ENCODE assay signal across 1 cellular context in the genomic region with DNA sequence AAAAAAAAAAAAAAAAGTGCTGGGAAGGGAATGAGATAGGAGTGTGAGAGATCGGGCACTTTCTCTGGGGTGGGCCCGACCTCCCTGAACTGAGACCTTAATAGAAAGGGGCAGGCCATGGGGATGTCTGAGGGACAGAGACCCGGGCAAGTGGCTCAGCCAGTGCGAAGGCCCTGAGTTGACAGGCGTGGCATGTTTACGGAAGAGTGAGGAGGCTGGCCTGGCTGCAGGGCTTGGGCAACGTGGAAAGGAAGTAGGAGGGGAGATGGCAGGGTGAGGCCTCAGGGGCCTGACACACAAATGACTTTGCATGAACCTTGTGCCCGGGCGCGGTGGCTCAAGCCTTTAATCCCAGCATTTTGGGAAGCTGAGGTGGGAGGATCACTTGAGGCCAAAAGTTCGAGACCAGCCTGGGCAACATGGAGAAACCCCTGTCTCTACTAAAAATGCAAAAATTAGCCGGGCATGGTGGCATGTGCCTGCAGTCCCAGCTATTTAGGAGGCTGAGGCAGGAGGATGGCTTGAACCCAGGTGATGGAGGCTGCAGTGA.
TF ChIP-seq lines count a peak whose summit lies in the region.

No MANE protein-coding gene starts in this region.

TF ChIP-seq in HepG2, 621 proteins besides CTCF, POLR2A, EP300 and RAD21 (continued from another document and continues in another):
- TF ChIP-seq, protein P1, sequence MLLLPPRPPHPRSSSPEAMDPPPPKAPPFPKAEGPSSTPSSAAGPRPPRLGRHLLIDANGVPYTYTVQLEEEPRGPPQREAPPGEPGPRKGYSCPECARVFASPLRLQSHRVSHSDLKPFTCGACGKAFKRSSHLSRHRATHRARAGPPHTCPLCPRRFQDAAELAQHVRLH (CRISPR knock-in tag; IDR thresholded peaks at IDR 0.05; ENCODE audit: borderline replicate concordance, low read depth) = peak; percentile 83; the same call in 1 of the 2 replicates
- TF ChIP-seq NFE2 (CRISPR knock-in tag; IDR thresholded peaks at IDR 0.05) = peak; percentile 22; the same call in 1 of the 2 replicates
- TF ChIP-seq ZNF296 (CRISPR knock-in tag; conservative IDR thresholded peaks at IDR 0.05) = no peak
- no peak for TF ChIP-seq TRIM24 (CRISPR knock-in tag; IDR thresholded peaks at IDR 0.05)
- TF ChIP-seq MAFK (conservative IDR thresholded peaks at IDR 0.05 in 1 of 2, IDR thresholded peaks at IDR 0.05 in 1 of 2; ENCODE audit: low read length in 2 of 2) = no peak
- no peak for TF ChIP-seq ZNF598 (CRISPR knock-in tag; IDR thresholded peaks at IDR 0.05; ENCODE audit: borderline replicate concordance)
- no peak for TF ChIP-seq REXO4 (CRISPR knock-in tag; IDR thresholded peaks at IDR 0.05; ENCODE audit: borderline replicate concordance)
- TF ChIP-seq PLRG1 (conservative IDR thresholded peaks at IDR 0.05) = no peak
- no peak for TF ChIP-seq KLF15 (CRISPR knock-in tag; IDR thresholded peaks at IDR 0.05; ENCODE audit: borderline replicate concordance)
- no peak for TF ChIP-seq TEAD2 (CRISPR knock-in tag; IDR thresholded peaks at IDR 0.05)
- TF ChIP-seq, protein P2, sequence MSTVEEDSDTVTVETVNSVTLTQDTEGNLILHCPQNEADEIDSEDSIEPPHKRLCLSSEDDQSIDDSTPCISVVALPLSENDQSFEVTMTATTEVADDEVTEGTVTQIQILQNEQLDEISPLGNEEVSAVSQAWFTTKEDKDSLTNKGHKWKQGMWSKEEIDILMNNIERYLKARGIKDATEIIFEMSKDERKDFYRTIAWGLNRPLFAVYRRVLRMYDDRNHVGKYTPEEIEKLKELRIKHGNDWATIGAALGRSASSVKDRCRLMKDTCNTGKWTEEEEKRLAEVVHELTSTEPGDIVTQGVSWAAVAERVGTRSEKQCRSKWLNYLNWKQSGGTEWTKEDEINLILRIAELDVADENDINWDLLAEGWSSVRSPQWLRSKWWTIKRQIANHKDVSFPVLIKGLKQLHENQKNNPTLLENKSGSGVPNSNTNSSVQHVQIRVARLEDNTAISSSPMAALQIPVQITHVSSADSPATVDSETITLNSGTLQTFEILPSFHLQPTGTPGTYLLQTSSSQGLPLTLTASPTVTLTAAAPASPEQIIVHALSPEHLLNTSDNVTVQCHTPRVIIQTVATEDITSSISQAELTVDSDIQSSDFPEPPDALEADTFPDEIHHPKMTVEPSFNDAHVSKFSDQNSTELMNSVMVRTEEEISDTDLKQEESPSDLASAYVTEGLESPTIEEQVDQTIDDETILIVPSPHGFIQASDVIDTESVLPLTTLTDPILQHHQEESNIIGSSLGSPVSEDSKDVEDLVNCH (CRISPR knock-in tag; IDR thresholded peaks at IDR 0.05) = no peak
- peak; percentile 79 for TF ChIP-seq KDM1A (CRISPR knock-in tag; IDR thresholded peaks at IDR 0.05)
- TF ChIP-seq, protein P3, sequence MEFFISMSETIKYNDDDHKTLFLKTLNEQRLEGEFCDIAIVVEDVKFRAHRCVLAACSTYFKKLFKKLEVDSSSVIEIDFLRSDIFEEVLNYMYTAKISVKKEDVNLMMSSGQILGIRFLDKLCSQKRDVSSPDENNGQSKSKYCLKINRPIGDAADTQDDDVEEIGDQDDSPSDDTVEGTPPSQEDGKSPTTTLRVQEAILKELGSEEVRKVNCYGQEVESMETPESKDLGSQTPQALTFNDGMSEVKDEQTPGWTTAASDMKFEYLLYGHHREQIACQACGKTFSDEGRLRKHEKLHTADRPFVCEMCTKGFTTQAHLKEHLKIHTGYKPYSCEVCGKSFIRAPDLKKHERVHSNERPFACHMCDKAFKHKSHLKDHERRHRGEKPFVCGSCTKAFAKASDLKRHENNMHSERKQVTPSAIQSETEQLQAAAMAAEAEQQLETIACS (CRISPR knock-in tag; IDR thresholded peaks at IDR 0.05) = no peak
- TF ChIP-seq ZFAT (CRISPR knock-in tag; conservative IDR thresholded peaks at IDR 0.05) = no peak
- TF ChIP-seq ZNF251 (CRISPR knock-in tag; IDR thresholded peaks at IDR 0.05) = no peak
- no peak for TF ChIP-seq ZNF550 (CRISPR knock-in tag; IDR thresholded peaks at IDR 0.05; ENCODE audit: borderline replicate concordance)
- no peak for TF ChIP-seq HCFC1 (IDR thresholded peaks at IDR 0.05; ENCODE audit: low read depth, low read length)
- no peak for TF ChIP-seq MTF2 (CRISPR knock-in tag; IDR thresholded peaks at IDR 0.05; ENCODE audit: borderline replicate concordance)
- TF ChIP-seq ZNF547 (CRISPR knock-in tag; IDR thresholded peaks at IDR 0.05) = no peak
- TF ChIP-seq HNRNPL (IDR thresholded peaks at IDR 0.05; ENCODE audit: low read depth, low read length) = peak; percentile 79
- no peak for TF ChIP-seq ZNF577 (CRISPR knock-in tag; IDR thresholded peaks at IDR 0.05; ENCODE audit: borderline replicate concordance, low read depth)
- TF ChIP-seq, protein P4, sequence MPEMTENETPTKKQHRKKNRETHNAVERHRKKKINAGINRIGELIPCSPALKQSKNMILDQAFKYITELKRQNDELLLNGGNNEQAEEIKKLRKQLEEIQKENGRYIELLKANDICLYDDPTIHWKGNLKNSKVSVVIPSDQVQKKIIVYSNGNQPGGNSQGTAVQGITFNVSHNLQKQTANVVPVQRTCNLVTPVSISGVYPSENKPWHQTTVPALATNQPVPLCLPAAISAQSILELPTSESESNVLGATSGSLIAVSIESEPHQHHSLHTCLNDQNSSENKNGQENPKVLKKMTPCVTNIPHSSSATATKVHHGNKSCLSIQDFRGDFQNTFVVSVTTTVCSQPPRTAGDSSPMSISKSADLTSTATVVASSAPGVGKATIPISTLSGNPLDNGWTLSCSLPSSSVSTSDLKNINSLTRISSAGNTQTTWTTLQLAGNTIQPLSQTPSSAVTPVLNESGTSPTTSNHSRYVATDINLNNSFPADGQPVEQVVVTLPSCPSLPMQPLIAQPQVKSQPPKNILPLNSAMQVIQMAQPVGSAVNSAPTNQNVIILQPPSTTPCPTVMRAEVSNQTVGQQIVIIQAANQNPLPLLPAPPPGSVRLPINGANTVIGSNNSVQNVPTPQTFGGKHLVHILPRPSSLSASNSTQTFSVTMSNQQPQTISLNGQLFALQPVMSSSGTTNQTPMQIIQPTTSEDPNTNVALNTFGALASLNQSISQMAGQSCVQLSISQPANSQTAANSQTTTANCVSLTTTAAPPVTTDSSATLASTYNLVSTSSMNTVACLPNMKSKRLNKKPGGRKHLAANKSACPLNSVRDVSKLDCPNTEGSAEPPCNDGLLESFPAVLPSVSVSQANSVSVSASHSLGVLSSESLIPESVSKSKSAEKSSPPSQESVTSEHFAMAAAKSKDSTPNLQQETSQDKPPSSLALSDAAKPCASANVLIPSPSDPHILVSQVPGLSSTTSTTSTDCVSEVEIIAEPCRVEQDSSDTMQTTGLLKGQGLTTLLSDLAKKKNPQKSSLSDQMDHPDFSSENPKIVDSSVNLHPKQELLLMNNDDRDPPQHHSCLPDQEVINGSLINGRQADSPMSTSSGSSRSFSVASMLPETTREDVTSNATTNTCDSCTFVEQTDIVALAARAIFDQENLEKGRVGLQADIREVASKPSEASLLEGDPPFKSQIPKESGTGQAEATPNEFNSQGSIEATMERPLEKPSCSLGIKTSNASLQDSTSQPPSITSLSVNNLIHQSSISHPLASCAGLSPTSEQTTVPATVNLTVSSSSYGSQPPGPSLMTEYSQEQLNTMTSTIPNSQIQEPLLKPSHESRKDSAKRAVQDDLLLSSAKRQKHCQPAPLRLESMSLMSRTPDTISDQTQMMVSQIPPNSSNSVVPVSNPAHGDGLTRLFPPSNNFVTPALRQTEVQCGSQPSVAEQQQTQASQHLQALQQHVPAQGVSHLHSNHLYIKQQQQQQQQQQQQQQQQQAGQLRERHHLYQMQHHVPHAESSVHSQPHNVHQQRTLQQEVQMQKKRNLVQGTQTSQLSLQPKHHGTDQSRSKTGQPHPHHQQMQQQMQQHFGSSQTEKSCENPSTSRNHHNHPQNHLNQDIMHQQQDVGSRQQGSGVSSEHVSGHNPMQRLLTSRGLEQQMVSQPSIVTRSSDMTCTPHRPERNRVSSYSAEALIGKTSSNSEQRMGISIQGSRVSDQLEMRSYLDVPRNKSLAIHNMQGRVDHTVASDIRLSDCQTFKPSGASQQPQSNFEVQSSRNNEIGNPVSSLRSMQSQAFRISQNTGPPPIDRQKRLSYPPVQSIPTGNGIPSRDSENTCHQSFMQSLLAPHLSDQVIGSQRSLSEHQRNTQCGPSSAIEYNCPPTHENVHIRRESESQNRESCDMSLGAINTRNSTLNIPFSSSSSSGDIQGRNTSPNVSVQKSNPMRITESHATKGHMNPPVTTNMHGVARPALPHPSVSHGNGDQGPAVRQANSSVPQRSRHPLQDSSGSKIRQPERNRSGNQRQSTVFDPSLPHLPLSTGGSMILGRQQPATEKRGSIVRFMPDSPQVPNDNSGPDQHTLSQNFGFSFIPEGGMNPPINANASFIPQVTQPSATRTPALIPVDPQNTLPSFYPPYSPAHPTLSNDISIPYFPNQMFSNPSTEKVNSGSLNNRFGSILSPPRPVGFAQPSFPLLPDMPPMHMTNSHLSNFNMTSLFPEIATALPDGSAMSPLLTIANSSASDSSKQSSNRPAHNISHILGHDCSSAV (CRISPR knock-in tag; IDR thresholded peaks at IDR 0.05; ENCODE audit: borderline replicate concordance) = no peak
- TF ChIP-seq, protein P5, sequence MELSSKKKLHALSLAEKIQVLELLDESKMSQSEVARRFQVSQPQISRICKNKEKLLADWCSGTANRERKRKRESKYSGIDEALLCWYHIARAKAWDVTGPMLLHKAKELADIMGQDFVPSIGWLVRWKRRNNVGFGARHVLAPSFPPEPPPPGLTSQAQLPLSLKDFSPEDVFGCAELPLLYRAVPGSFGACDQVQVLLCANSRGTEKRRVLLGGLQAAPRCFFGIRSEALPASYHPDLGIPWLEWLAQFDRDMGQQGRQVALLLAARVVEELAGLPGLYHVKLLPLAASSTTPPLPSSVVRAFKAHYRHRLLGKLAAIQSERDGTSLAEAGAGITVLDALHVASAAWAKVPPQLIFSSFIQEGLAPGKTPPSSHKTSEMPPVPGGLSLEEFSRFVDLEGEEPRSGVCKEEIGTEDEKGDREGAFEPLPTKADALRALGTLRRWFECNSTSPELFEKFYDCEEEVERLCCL (CRISPR knock-in tag; IDR thresholded peaks at IDR 0.05; ENCODE audit: borderline replicate concordance) = no peak
- TF ChIP-seq NR2C2 (CRISPR knock-in tag; IDR thresholded peaks at IDR 0.05; ENCODE audit: borderline replicate concordance) = no peak
- peak; percentile 45; the same call in 1 of the 2 replicates for TF ChIP-seq MEF2D (CRISPR knock-in tag; IDR thresholded peaks at IDR 0.05)
- TF ChIP-seq TP53 (CRISPR knock-in tag; conservative IDR thresholded peaks at IDR 0.05) = no peak
- TF ChIP-seq ZNF230 (CRISPR knock-in tag; IDR thresholded peaks at IDR 0.05) = 0 out of 2 replicates have a peak, but pooled peaks have one; percentile 12
- TF ChIP-seq, protein P6, sequence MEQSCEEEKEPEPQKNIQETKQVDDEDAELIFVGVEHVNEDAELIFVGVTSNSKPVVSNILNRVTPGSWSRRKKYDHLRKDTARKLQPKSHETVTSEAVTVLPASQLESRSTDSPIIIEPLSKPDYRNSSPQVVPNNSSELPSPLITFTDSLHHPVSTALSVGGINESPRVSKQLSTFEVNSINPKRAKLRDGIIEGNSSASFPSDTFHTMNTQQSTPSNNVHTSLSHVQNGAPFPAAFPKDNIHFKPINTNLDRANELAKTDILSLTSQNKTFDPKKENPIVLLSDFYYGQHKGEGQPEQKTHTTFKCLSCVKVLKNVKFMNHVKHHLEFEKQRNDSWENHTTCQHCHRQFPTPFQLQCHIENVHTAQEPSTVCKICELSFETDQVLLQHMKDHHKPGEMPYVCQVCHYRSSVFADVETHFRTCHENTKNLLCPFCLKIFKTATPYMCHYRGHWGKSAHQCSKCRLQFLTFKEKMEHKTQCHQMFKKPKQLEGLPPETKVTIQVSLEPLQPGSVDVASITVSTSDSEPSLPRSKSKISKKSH (CRISPR knock-in tag; IDR thresholded peaks at IDR 0.05; ENCODE audit: borderline replicate concordance) = 0 out of 2 replicates have a peak, but pooled peaks have one; percentile 52
- no peak for TF ChIP-seq SIN3B (IDR thresholded peaks at IDR 0.05; ENCODE audit: low read length)
- no peak for TF ChIP-seq ZNF451 (CRISPR knock-in tag; IDR thresholded peaks at IDR 0.05)
- TF ChIP-seq FOXK2 (IDR thresholded peaks at IDR 0.05) = peak; percentile 92
- no peak for TF ChIP-seq ZNF737 (CRISPR knock-in tag; IDR thresholded peaks at IDR 0.05; ENCODE audit: borderline replicate concordance)
- TF ChIP-seq, protein P7, sequence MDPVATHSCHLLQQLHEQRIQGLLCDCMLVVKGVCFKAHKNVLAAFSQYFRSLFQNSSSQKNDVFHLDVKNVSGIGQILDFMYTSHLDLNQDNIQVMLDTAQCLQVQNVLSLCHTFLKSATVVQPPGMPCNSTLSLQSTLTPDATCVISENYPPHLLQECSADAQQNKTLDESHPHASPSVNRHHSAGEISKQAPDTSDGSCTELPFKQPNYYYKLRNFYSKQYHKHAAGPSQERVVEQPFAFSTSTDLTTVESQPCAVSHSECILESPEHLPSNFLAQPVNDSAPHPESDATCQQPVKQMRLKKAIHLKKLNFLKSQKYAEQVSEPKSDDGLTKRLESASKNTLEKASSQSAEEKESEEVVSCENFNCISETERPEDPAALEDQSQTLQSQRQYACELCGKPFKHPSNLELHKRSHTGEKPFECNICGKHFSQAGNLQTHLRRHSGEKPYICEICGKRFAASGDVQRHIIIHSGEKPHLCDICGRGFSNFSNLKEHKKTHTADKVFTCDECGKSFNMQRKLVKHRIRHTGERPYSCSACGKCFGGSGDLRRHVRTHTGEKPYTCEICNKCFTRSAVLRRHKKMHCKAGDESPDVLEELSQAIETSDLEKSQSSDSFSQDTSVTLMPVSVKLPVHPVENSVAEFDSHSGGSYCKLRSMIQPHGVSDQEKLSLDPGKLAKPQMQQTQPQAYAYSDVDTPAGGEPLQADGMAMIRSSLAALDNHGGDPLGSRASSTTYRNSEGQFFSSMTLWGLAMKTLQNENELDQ (CRISPR knock-in tag; IDR thresholded peaks at IDR 0.05; ENCODE audit: borderline replicate concordance) = no peak
- no peak for TF ChIP-seq CENPT (CRISPR knock-in tag; IDR thresholded peaks at IDR 0.05; ENCODE audit: low read depth)
- TF ChIP-seq YEATS2 (CRISPR knock-in tag; IDR thresholded peaks at IDR 0.05; ENCODE audit: borderline replicate concordance) = peak; percentile 68; the same call in 1 of the 2 replicates
- TF ChIP-seq NPAS2 (CRISPR knock-in tag; IDR thresholded peaks at IDR 0.05; ENCODE audit: borderline replicate concordance) = no peak
- no peak for TF ChIP-seq HOXA5 (CRISPR knock-in tag; IDR thresholded peaks at IDR 0.05)
- TF ChIP-seq SATB2 (CRISPR knock-in tag; IDR thresholded peaks at IDR 0.05) = no peak
- no peak for TF ChIP-seq HMG20B (CRISPR knock-in tag; conservative IDR thresholded peaks at IDR 0.05)
- no peak for TF ChIP-seq ATM (IDR thresholded peaks at IDR 0.05; ENCODE audit: borderline replicate concordance)
- TF ChIP-seq ZNF678 (CRISPR knock-in tag; IDR thresholded peaks at IDR 0.05) = no peak
- peak; percentile 92 for TF ChIP-seq CHD4 (IDR thresholded peaks at IDR 0.05; ENCODE audit: borderline replicate concordance, low read length)
- TF ChIP-seq ZKSCAN8 (CRISPR knock-in tag; IDR thresholded peaks at IDR 0.05; ENCODE audit: borderline replicate concordance) = 0 out of 2 replicates have a peak, but pooled peaks have one; percentile 19
- no peak for TF ChIP-seq FOXP1 (IDR thresholded peaks at IDR 0.05)
- TF ChIP-seq FOXP1 (CRISPR knock-in tag; IDR thresholded peaks at IDR 0.05) = peak; percentile 70; the same call in 1 of the 2 replicates
- no peak for TF ChIP-seq GFI1 (CRISPR knock-in tag; IDR thresholded peaks at IDR 0.05; ENCODE audit: borderline replicate concordance)
- peak; percentile 57; the same call in 1 of the 2 replicates for TF ChIP-seq DMAP1 (CRISPR knock-in tag; IDR thresholded peaks at IDR 0.05)
- TF ChIP-seq ZFX (CRISPR knock-in tag; IDR thresholded peaks at IDR 0.05; ENCODE audit: low read depth) = peak; percentile 84
- TF ChIP-seq MED8 (CRISPR knock-in tag; IDR thresholded peaks at IDR 0.05; ENCODE audit: insufficient replicate concordance) = no peak
- TF ChIP-seq ZNF343 (CRISPR knock-in tag; IDR thresholded peaks at IDR 0.05) = no peak
- peak; percentile 71; the same call in 1 of the 2 replicates for TF ChIP-seq ZNF644 (CRISPR knock-in tag; IDR thresholded peaks at IDR 0.05; ENCODE audit: low read depth)
- TF ChIP-seq MATR3 (CRISPR knock-in tag; IDR thresholded peaks at IDR 0.05) = no peak
